ENCODE assay signal across 8 cellular contexts in genomic region chr21:46284077-46284644, GRCh38. TPM values are rescaled to one million over a fixed set of nuclear protein-coding genes. Genes with fewer than 3 reads are reported as not detected.
DNase-seq lines count a peak whose midpoint lies in the region; ATAC-seq, FAIRE-seq and TF ChIP-seq lines count a peak whose summit lies in the region.
"Had no signal": no experiment of that assay in that cellular context is flagged by ENCODE, and none has a peak within 500 bp of the region (broad histone marks: within the 10 kb centered on the region; RNA-seq: fewer than 3 reads in every experiment).

No MANE protein-coding gene starts in this region.

- H3K9ac ChIP-seq in parathyroid adenoma, result no peak overlapping the region

- H3K9me2 ChIP-seq in GM23338 (ENCODE audit: insufficient read depth), result no peaks in the 10 kb centered on the region

- no peaks in the 10 kb centered on the region for H3K9me3 Mint-ChIP-seq in GM23338
- no peaks in the 10 kb centered on the region for H3K9me3 Mint-ChIP-seq in chondrocyte (ENCODE audit: low read depth)

- peak overlapping the region; percentile 46; the same call in 1 of the 2 replicates for H3K27ac Mint-ChIP-seq in GM23338
- H3K27ac Mint-ChIP-seq in chondrocyte (ENCODE audit: unreplicated experiment), result peak overlapping the region; percentile 88

- peaks cover 39% of the 10 kb centered on the region for H3K4me1 Mint-ChIP-seq in GM23338
- peaks cover 51% of the 10 kb centered on the region for H3K4me1 Mint-ChIP-seq in chondrocyte (ENCODE audit: low read depth)

- H3K9me3 ChIP-seq in parathyroid adenoma (ENCODE audit: control insufficient read depth, low read length), result no peaks in the 10 kb centered on the region

- peaks cover 49% of the 10 kb centered on the region for H3K4me1 ChIP-seq in GM23338 (ENCODE audit: insufficient read depth)
- peaks cover 3% of the 10 kb centered on the region for H3K4me1 ChIP-seq in parathyroid adenoma

- H3K4me3 ChIP-seq in GM23338 (peak overlapping the region; percentile 83), parathyroid adenoma (ENCODE audit: low read depth, low read length) (no peak overlapping the region)

- H3K27me3 Mint-ChIP-seq in GM23338 (ENCODE audit: insufficient read depth, low read depth, poor library complexity) (peaks cover 8% of the 10 kb centered on the region), chondrocyte (ENCODE audit: low read depth) (no peaks in the 10 kb centered on the region)

- H2AFZ ChIP-seq in GM23338, result no peak overlapping the region
- no peak overlapping the region for H2AFZ ChIP-seq in parathyroid adenoma

- TF ChIP-seq POLR2A in GM12891 (IDR thresholded peaks at IDR 0.05; ENCODE audit: low read depth, low read length), result no peak

- no peak for DNase-seq in GM23338 (ENCODE audit: low spot score)
- peak; percentile 65 for DNase-seq in NCI-H2029 treated with DMSO at 0.1 percent for 48 hours (lab: John Stamatoyannopoulos, UW)
- DNase-seq in chondrocyte (ENCODE audit: low spot score), result no peak
- DNase-seq in cortex of kidney (lab: John Stamatoyannopoulos, UW), result no peak
- DNase-seq in GF-D8 (lab: John Stamatoyannopoulos, UW), result no peak
- no peak for DNase-seq in GM12891 (ENCODE audit: insufficient read length, low spot score)
- DNase-seq: activated naive CD4-positive, alpha-beta T cell treated with Interleukin-2 at 50 U/mL for 16 hours had no signal

- ATAC-seq in GM23338, result no peak

- H3K36me3 Mint-ChIP-seq in GM23338 (ENCODE audit: low read depth), result peaks cover 54% of the 10 kb centered on the region
- peaks cover 15% of the 10 kb centered on the region for H3K36me3 Mint-ChIP-seq in chondrocyte (ENCODE audit: low read depth)

- 0 out of 2 replicates have a peak overlapping the region, but pooled peaks have one; percentile 26 for H3K27ac ChIP-seq in GM23338 (ENCODE audit: low read depth)
- peak overlapping the region; percentile 36 for H3K27ac ChIP-seq in parathyroid adenoma

- peak overlapping the region; percentile 91 for H3K4me2 ChIP-seq in GM23338
- peak overlapping the region; percentile 85 for H3K4me2 ChIP-seq in parathyroid adenoma (ENCODE audit: low read length)

- H3K4me3 Mint-ChIP-seq in GM23338 (peak overlapping the region; percentile 91), chondrocyte (ENCODE audit: unreplicated experiment) (peak overlapping the region; percentile 64)

- FAIRE-seq in GM12891 (lab: Jason Lieb, UNC), result no peak

- H3F3A ChIP-seq in GM23338 (replicated peaks; ENCODE audit: low read depth), result peaks cover 30% of the 10 kb centered on the region

- no peak for TF ChIP-seq CTCF in GM23338 (conservative IDR thresholded peaks at IDR 0.05; ENCODE audit: low read depth in 2 of 2)
- no peak for TF ChIP-seq CTCF in chondrocyte (IDR thresholded peaks at IDR 0.05)
- no peak for TF ChIP-seq CTCF in parathyroid adenoma (IDR thresholded peaks at IDR 0.05)

- H3K79me2 ChIP-seq in GM23338 (replicated peaks; ENCODE audit: insufficient read depth) (peaks cover 64% of the 10 kb centered on the region), parathyroid adenoma (peaks cover 3% of the 10 kb centered on the region)

- peaks cover 48% of the 10 kb centered on the region for H4K20me1 ChIP-seq in GM23338 (replicated peaks; ENCODE audit: insufficient read depth)

- H3K36me3 ChIP-seq in GM23338 (ENCODE audit: insufficient read depth) (peaks cover 25% of the 10 kb centered on the region), parathyroid adenoma (ENCODE audit: control insufficient read depth, insufficient read depth, low read length) (no peaks in the 10 kb centered on the region)

- H3K27me3 ChIP-seq in GM23338 (ENCODE audit: insufficient read depth) (no peaks in the 10 kb centered on the region), parathyroid adenoma (ENCODE audit: control insufficient read depth, insufficient read depth, low read length) (no peaks in the 10 kb centered on the region)

TF ChIP-seq in GM12891, 5 proteins besides CTCF, POLR2A, EP300 and RAD21:
- no peak for TF ChIP-seq TAF1 (IDR thresholded peaks at IDR 0.05; ENCODE audit: low read depth, low read length)
- no peak for TF ChIP-seq SPI1 (IDR thresholded peaks at IDR 0.05; ENCODE audit: low read depth, low read length)
- TF ChIP-seq POLR2AphosphoS5 (IDR thresholded peaks at IDR 0.05; ENCODE audit: low read depth, low read length), result no peak
- no peak for TF ChIP-seq POU2F2 (IDR thresholded peaks at IDR 0.05; ENCODE audit: low read depth, low read length)
- no peak for TF ChIP-seq PAX5 (IDR thresholded peaks at IDR 0.05; ENCODE audit: insufficient read depth, low read length, severe bottlenecking)

RNA-seq across cellular contexts. Expression of gene MCM3AP, which starts 1.2 kb away (rescaled TPM):
- 123 and 167 TPM in 2 replicates for total RNA-seq in GM23338 (2014; rRNA removed; shearing (Covaris generic))
- polyA plus RNA-seq in GM23338 (2016; fragmentation: Nextera tagmentation; extraction: Ambion mirVana), result 39.2 and 44.4 TPM in 2 replicates
- 86.4 to 106 TPM (median 87.2 TPM) in 3 replicates for total RNA-seq in chondrocyte
- polyA plus RNA-seq in GM12891 (2012; ENCODE audit: low read depth, missing spikeins), result 38.5 TPM

RNA-seq across cellular contexts. Expression of gene YBEY, which starts 2.0 kb away (rescaled TPM):
- total RNA-seq in GM23338 (2014; rRNA removed; shearing (Covaris generic)), result 31.8 and 33.0 TPM in 2 replicates
- polyA plus RNA-seq in GM23338 (2016; fragmentation: Nextera tagmentation; extraction: Ambion mirVana), result 28.1 and 34.0 TPM in 2 replicates
- total RNA-seq in chondrocyte, result 10.6 to 16.0 TPM (median 13.1 TPM) in 3 replicates
- 20.5 TPM for polyA plus RNA-seq in GM12891 (2012; ENCODE audit: low read depth, missing spikeins)

RNA-seq across cellular contexts. Expression of gene C21orf58, which starts 39.5 kb away (rescaled TPM):
- 14.9 and 17.7 TPM in 2 replicates for total RNA-seq in GM23338 (2014; rRNA removed; shearing (Covaris generic))
- polyA plus RNA-seq in GM23338 (2016; fragmentation: Nextera tagmentation; extraction: Ambion mirVana), result 22.4 and 23.9 TPM in 2 replicates
- 5.0 to 13.9 TPM (median 5.6 TPM) in 3 replicates for total RNA-seq in chondrocyte
- polyA plus RNA-seq in GM12891 (2012; ENCODE audit: low read depth, missing spikeins), result 7.6 TPM

RNA-seq across cellular contexts. Expression of gene PCNT, which starts 39.8 kb away (rescaled TPM):
- 38.4 and 39.6 TPM in 2 replicates for total RNA-seq in GM23338 (2014; rRNA removed; shearing (Covaris generic))
- 39.6 and 46.1 TPM in 2 replicates for polyA plus RNA-seq in GM23338 (2016; fragmentation: Nextera tagmentation; extraction: Ambion mirVana)
- total RNA-seq in chondrocyte, result 29.9 to 41.0 TPM (median 37.3 TPM) in 3 replicates
- 26.9 TPM for polyA plus RNA-seq in GM12891 (2012; ENCODE audit: low read depth, missing spikeins)

RNA-seq across cellular contexts. Expression of gene LSS, which starts 55.6 kb away (rescaled TPM):
- total RNA-seq in GM23338 (2014; rRNA removed; shearing (Covaris generic)), result 216 and 237 TPM in 2 replicates
- polyA plus RNA-seq in GM23338 (2016; fragmentation: Nextera tagmentation; extraction: Ambion mirVana), result 49.3 and 55.0 TPM in 2 replicates
- total RNA-seq in chondrocyte, result 93.2 to 110 TPM (median 107 TPM) in 3 replicates
- 36.0 TPM for polyA plus RNA-seq in GM12891 (2012; ENCODE audit: low read depth, missing spikeins)
